Comparison of ENCODE assay signal across 7 cellular contexts in the genomic region with DNA sequence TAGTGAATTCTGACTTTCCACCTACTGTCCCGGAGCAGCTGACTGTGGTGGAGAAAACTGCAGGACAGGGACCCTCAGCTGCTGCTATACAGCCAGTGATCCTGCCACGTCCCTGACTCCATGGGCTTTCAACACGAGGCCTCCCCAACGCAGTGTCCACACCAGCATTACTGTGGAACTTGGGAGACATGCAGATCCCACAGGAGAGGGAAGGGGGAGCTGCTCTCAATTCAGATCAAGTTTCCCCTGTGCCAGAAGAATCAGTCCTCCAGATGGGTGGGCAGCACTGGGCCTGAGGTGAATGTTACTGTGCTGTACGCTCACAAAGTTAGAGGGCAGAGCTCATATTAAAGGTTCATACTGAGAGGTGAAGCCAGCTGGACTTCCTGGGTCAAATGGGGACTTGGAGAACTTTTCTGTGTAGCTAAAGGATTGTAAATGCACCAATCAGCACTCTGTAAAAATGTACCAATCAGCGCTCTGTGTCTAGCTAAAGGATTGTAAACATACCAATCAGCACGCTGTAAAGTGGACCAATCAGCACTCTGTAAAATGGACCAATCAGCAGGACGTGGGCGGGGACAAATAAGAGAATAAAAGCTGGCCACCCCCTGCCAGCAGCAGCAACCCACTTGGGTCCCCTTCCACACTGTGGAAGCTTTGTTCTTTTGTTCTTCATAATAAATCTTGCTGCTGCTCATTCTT. TPM values are rescaled to one million over a fixed set of nuclear protein-coding genes. Genes with fewer than 3 reads are reported as not detected.
A peak's percentile ranks its signal among the peaks of the same experiment; 100 is the strongest.
DNase-seq lines count a peak whose midpoint lies in the region; ATAC-seq, FAIRE-seq and TF ChIP-seq lines count a peak whose summit lies in the region.
"Not testable (repeated sequence)": the region's sequence is repeated elsewhere in the genome, so short reads cannot be mapped to it uniquely, and the experiment has no call there.

No MANE protein-coding gene starts in this region.

- H2AK5ac ChIP-seq in H1 (ENCODE audit: low read depth, low read length), result not testable (repeated sequence)

- WGBS in H1 (ENCODE audit: extremely low coverage in 1 of 2, insufficient coverage in 1 of 2, insufficient read length in 1 of 2, insufficient replicate concordance in 2 of 2, low coverage in 1 of 2, low lambda C conversion rate in 2 of 2, missing lambda C conversion rate in 1 of 2), 2 experiments, result 92% methylated on average over 9 of the region's 9 CpGs; no CpG with 5 or more reads in 1 of the 2 experiments

- not testable (repeated sequence) for ATAC-seq in memory B cell (ENCODE audit: low read depth); stimulated activated memory B cell treated with anti-CD40 and anti-IgM and Interleukin-4, amounts not matched to agents 10 μg/mL and 1 μg/mL and 100 μg/mL, for 72 hours

- not testable (repeated sequence) for DNase-seq in astrocyte of the spinal cord (ENCODE audit: low read depth, low spot score); H1 (ENCODE audit: low read depth in 1 of 2, low spot score in 2 of 2); memory B cell (ENCODE audit: low spot score in 2 of 2)

- H2BK20ac ChIP-seq in H1 (ENCODE audit: low read length), result not testable (repeated sequence)

- not testable (repeated sequence) for H2AFZ ChIP-seq in SU-DHL-6 (ENCODE audit: low read depth, low read length, severe bottlenecking); H1 (ENCODE audit: low read length)

- TF ChIP-seq RAD21 in H1 (IDR thresholded peaks at IDR 0.05 in 1 of 2, conservative IDR thresholded peaks at IDR 0.05 in 1 of 2; ENCODE audit: low read depth in 2 of 2, low read length in 2 of 2), result not testable (repeated sequence)

- H3K9ac ChIP-seq in SU-DHL-6 (ENCODE audit: low read length); H1 (replicated peaks in 1 of 4; ENCODE audit: extremely low read depth in 1 of 4, low read depth in 3 of 4, low read length in 3 of 4): not testable (repeated sequence)

- H3K18ac ChIP-seq in H1 (ENCODE audit: extremely low read depth, low read length), result not testable (repeated sequence)

- H3K27ac Mint-ChIP-seq in IgD-negative memory B cell, result peak overlapping the region in 1 of 3 donors; percentile 48
- H3K27ac Mint-ChIP-seq in memory B cell, result peak overlapping the region; percentile 82
- H3K27ac Mint-ChIP-seq in stimulated activated memory B cell treated with anti-CD40 and anti-IgM and Interleukin-4, amounts not matched to agents 10 μg/mL and 1 μg/mL and 100 μg/mL, for 72 hours, result peak overlapping the region; percentile 97

- H4K20me1 ChIP-seq in DOHH2 (ENCODE audit: control insufficient read depth, insufficient read depth, low read depth, low read length); SU-DHL-6 (ENCODE audit: low read depth, low read length); H1 (replicated peaks in 1 of 2; ENCODE audit: control insufficient read depth in 1 of 2, insufficient read depth in 2 of 2, low read length in 2 of 2): not testable (repeated sequence)

- H3K79me1 ChIP-seq in H1 (ENCODE audit: low read depth, low read length), result not testable (repeated sequence)

- H3K9me3 Mint-ChIP-seq in IgD-negative memory B cell; memory B cell; stimulated activated memory B cell treated with anti-CD40 and anti-IgM and Interleukin-4, amounts not matched to agents 10 μg/mL and 1 μg/mL and 100 μg/mL, for 72 hours: not testable (repeated sequence)

- H3K14ac ChIP-seq in H1 (ENCODE audit: insufficient read length), result not testable (repeated sequence)

- H3K4me1 ChIP-seq in DOHH2 (ENCODE audit: control insufficient read depth, low read length), result peaks cover 18% of the 10 kb centered on the region
- not testable (repeated sequence) for H3K4me1 ChIP-seq in H1 (replicated peaks in 1 of 4; ENCODE audit: control insufficient read depth in 3 of 4, insufficient read depth in 4 of 4, low read length in 3 of 4)

- H3K56ac ChIP-seq in H1 (replicated peaks; ENCODE audit: insufficient read length, low read depth, low read length), result not testable (repeated sequence)

- not testable (repeated sequence) for H3K4ac ChIP-seq in H1 (replicated peaks; ENCODE audit: insufficient read length, low read depth, low read length)

- not testable (repeated sequence) for TF ChIP-seq CTCF in DOHH2 (IDR thresholded peaks at IDR 0.05; ENCODE audit: low read depth, low read length, poor library complexity, severe bottlenecking); SU-DHL-6 (IDR thresholded peaks at IDR 0.05; ENCODE audit: insufficient read depth, low read length, poor library complexity, severe bottlenecking)
- TF ChIP-seq CTCF in astrocyte of the spinal cord (IDR thresholded peaks at IDR 0.05; ENCODE audit: low read depth, low read length) (peak; percentile 1), H1 (IDR thresholded peaks at IDR 0.05; ENCODE audit: control extremely low read depth in 1 of 3, insufficient read depth in 1 of 3, low read depth in 1 of 3, low read length in 3 of 3) (peak in 2 of 3 experiments; percentile 4 to 9; a peak in 2 of 4 replicates)

- H3K4me2 ChIP-seq in DOHH2 (ENCODE audit: low read length) (peak overlapping the region; percentile 30; the same call in 1 of the 2 replicates), SU-DHL-6 (ENCODE audit: low read depth, low read length, poor library complexity, severe bottlenecking) (peak overlapping the region; percentile 6)
- H3K4me2 ChIP-seq in H1 (ENCODE audit: insufficient read depth in 1 of 2, low read depth in 2 of 2, low read length in 2 of 2), result not testable (repeated sequence)

- H2BK12ac ChIP-seq in H1 (ENCODE audit: low read depth, low read length), result not testable (repeated sequence)

- not testable (repeated sequence) for H3K23me2 ChIP-seq in H1 (ENCODE audit: low read depth, low read length)

- H4K5ac ChIP-seq in H1 (ENCODE audit: insufficient read length, low read depth, low read length), result not testable (repeated sequence)

- CTCF ChIA-PET in H1 (lab: Charles Lee; ENCODE audit: partially characterized antibody), result interaction anchor here (0.7 to 9.6 kb wide), 7 partner anchors 10 to 523 kb away, joined by 3 to 70 read pairs (median 5); no protein-coding TSS in a partner anchor

- H3K4me1 Mint-ChIP-seq in IgD-negative memory B cell (peaks cover 27 to 31% (median 28%) of the 10 kb centered on the region in 3 donors), memory B cell (peaks cover 25% of the 10 kb centered on the region)
- peaks cover 26% of the 10 kb centered on the region for H3K4me1 Mint-ChIP-seq in stimulated activated memory B cell treated with anti-CD40 and anti-IgM and Interleukin-4, amounts not matched to agents 10 μg/mL and 1 μg/mL and 100 μg/mL, for 72 hours

- not testable (repeated sequence) for H3K27me3 Mint-ChIP-seq in IgD-negative memory B cell; memory B cell; stimulated activated memory B cell treated with anti-CD40 and anti-IgM and Interleukin-4, amounts not matched to agents 10 μg/mL and 1 μg/mL and 100 μg/mL, for 72 hours

- not testable (repeated sequence) for H3K9me3 ChIP-seq in DOHH2 (ENCODE audit: control insufficient read depth, insufficient read depth, low read length); SU-DHL-6 (ENCODE audit: insufficient read depth, low read length); H1 (ENCODE audit: insufficient read depth in 2 of 2, low read depth in 1 of 2, low read length in 1 of 2)

- TF ChIP-seq POLR2A in H1 (IDR thresholded peaks at IDR 0.05; ENCODE audit: control extremely low read depth in 1 of 2, low read depth in 2 of 2, low read length in 2 of 2), result not testable (repeated sequence)

- H3K79me2 ChIP-seq in DOHH2 (ENCODE audit: control insufficient read depth, low read length); SU-DHL-6 (ENCODE audit: insufficient read depth, low read length); H1 (ENCODE audit: control insufficient read depth in 1 of 2, insufficient read depth in 2 of 2, low read length in 2 of 2): not testable (repeated sequence)

- not testable (repeated sequence) for TF ChIP-seq EP300 in H1 (IDR thresholded peaks at IDR 0.05; ENCODE audit: borderline replicate concordance in 1 of 2, low read depth in 2 of 2, low read length in 2 of 2)

- not testable (repeated sequence) for H3K9me2 ChIP-seq in DOHH2 (replicated peaks; ENCODE audit: control insufficient read depth, low read length); SU-DHL-6 (replicated peaks; ENCODE audit: insufficient read depth, low read length)

- not testable (repeated sequence) for H3K36me3 Mint-ChIP-seq in IgD-negative memory B cell; memory B cell; stimulated activated memory B cell treated with anti-CD40 and anti-IgM and Interleukin-4, amounts not matched to agents 10 μg/mL and 1 μg/mL and 100 μg/mL, for 72 hours

- not testable (repeated sequence) for FAIRE-seq in H1 (lab: Jason Lieb, UNC)

- H2BK15ac ChIP-seq in H1 (ENCODE audit: low read length), result not testable (repeated sequence)

- H2BK5ac ChIP-seq in H1 (ENCODE audit: low read depth, low read length), result not testable (repeated sequence)

- not testable (repeated sequence) for H3K23ac ChIP-seq in H1 (ENCODE audit: insufficient read length)

- POLR2A ChIA-PET in H1 (lab: Charles Lee; ENCODE audit: partially characterized antibody), result interaction anchor here (0.7 to 1.1 kb wide), 3 partner anchors 12 to 80 kb away, joined by 3 to 4 read pairs (median 4); no protein-coding TSS in a partner anchor

- in situ Hi-C loops in astrocyte of the spinal cord (cut with HindIII; ENCODE audit: low sequenced_read_pairs), result not testable (repeated sequence)

- H3K27ac ChIP-seq in DOHH2 (ENCODE audit: low read depth, low read length); SU-DHL-6 (ENCODE audit: low read depth, low read length); H1 (ENCODE audit: low read depth, low read length): not testable (repeated sequence)

- not testable (repeated sequence) for H3K4me3 ChIP-seq in DOHH2 (ENCODE audit: low read length); SU-DHL-6 (ENCODE audit: insufficient read depth, low read length, poor library complexity, severe bottlenecking); astrocyte of the spinal cord (ENCODE audit: low read depth, low read length); H1 (ENCODE audit: extremely low read depth in 1 of 4, insufficient read depth in 2 of 4, low read depth in 3 of 4, low read length in 4 of 4)

- not testable (repeated sequence) for H3K27me3 ChIP-seq in DOHH2 (ENCODE audit: control insufficient read depth, low read length); SU-DHL-6 (ENCODE audit: low read length); H1 (replicated peaks in 1 of 4; ENCODE audit: control insufficient read depth in 3 of 4, extremely low read depth in 1 of 4, insufficient read depth in 3 of 4, low read length in 3 of 4)

- not testable (repeated sequence) for H2BK120ac ChIP-seq in H1 (replicated peaks; ENCODE audit: low read depth, low read length)

- peak overlapping the region in 3 of 4 donors; percentile 60 to 85 (median 85) for H3K4me3 Mint-ChIP-seq in IgD-negative memory B cell
- H3K4me3 Mint-ChIP-seq in memory B cell, result not testable (repeated sequence)
- peak overlapping the region; percentile 74 for H3K4me3 Mint-ChIP-seq in stimulated activated memory B cell treated with anti-CD40 and anti-IgM and Interleukin-4, amounts not matched to agents 10 μg/mL and 1 μg/mL and 100 μg/mL, for 72 hours

- H4K91ac ChIP-seq in H1 (replicated peaks; ENCODE audit: insufficient read length, low read length), result not testable (repeated sequence)

- not testable (repeated sequence) for H3F3A ChIP-seq in DOHH2 (ENCODE audit: control insufficient read depth, insufficient read depth); SU-DHL-6 (ENCODE audit: insufficient read depth)

- H4K8ac ChIP-seq in H1 (ENCODE audit: extremely low read depth, insufficient read depth, low read length), result not testable (repeated sequence)

- H3K36me3 ChIP-seq in DOHH2 (ENCODE audit: control insufficient read depth, low read length); SU-DHL-6 (ENCODE audit: low read length); H1 (ENCODE audit: control insufficient read depth in 2 of 4, insufficient read depth in 4 of 4, low read length in 3 of 4): not testable (repeated sequence)

RNA-seq across cellular contexts. Expression of a gene that starts 26.6 kb away (rescaled TPM):
- polyA plus RNA-seq in IgD-negative memory B cell, result 5.2 TPM
- 7.7 and 8.2 TPM in 2 replicates for total RNA-seq in H1 (2021; fragmentation: NEBNext Ultra II Directional; extraction: Animal tissue kit (Norgen Biotek cat#: 25700))
- polyA plus RNA-seq in H1 (2011; rRNA removed), result 12.7 and 14.2 TPM in 2 replicates
- polyA plus RNA-seq in H1 (2011; cell fraction: cytosol; rRNA removed), result 12.0 TPM
- 29.1 TPM for polyA plus RNA-seq in H1 (2011; cell fraction: nucleus; rRNA removed)
- 4.8 to 9.1 TPM (median 8.1 TPM) in 4 replicates for polyA plus RNA-seq in H1 (2012, experiment 1 of 2)
- polyA plus RNA-seq in H1 (2012, experiment 2 of 2), result 4.8 TPM
- 5.5 TPM for polyA plus RNA-seq in H1 (2013, experiment 1 of 2)
- polyA plus RNA-seq in H1 (2013, experiment 2 of 2), result 5.1 TPM
- polyA minus RNA-seq in H1 (2011; rRNA and poly(A)+ RNA removed), result 19.9 and 35.7 TPM in 2 replicates
- 10.9 TPM for polyA minus RNA-seq in H1 (2011; cell fraction: cytosol; rRNA and poly(A)+ RNA removed)
- 28.6 TPM for polyA minus RNA-seq in H1 (2011; cell fraction: nucleus; rRNA and poly(A)+ RNA removed)

RNA-seq across cellular contexts. Expression of a gene that starts 26.9 kb away (rescaled TPM):
- polyA plus RNA-seq in IgD-negative memory B cell (85.4 TPM), H1 (2011; rRNA removed) (31.1 and 42.2 TPM in 2 replicates)
- total RNA-seq in H1 (2021; fragmentation: NEBNext Ultra II Directional; extraction: Animal tissue kit (Norgen Biotek cat#: 25700)), result 49.0 and 51.8 TPM in 2 replicates
- 40.1 TPM for polyA plus RNA-seq in H1 (2011; cell fraction: cytosol; rRNA removed)
- 131 TPM for polyA plus RNA-seq in H1 (2011; cell fraction: nucleus; rRNA removed)
- 34.3 to 44.6 TPM (median 42.2 TPM) in 4 replicates for polyA plus RNA-seq in H1 (2012, experiment 1 of 2)
- polyA plus RNA-seq in H1 (2012, experiment 2 of 2), result 10.6 TPM
- polyA plus RNA-seq in H1 (2013, experiment 1 of 2), result 23.4 TPM
- polyA plus RNA-seq in H1 (2013, experiment 2 of 2), result 22.8 TPM
- 125 TPM in 2 replicates for polyA minus RNA-seq in H1 (2011; rRNA and poly(A)+ RNA removed)
- 54.8 TPM for polyA minus RNA-seq in H1 (2011; cell fraction: cytosol; rRNA and poly(A)+ RNA removed)
- polyA minus RNA-seq in H1 (2011; cell fraction: nucleus; rRNA and poly(A)+ RNA removed), result 104 TPM

RNA-seq across cellular contexts. Expression of a gene that starts 49.9 kb away (rescaled TPM):
- 248 TPM for polyA plus RNA-seq in IgD-negative memory B cell
- 368 and 385 TPM in 2 replicates for total RNA-seq in H1 (2021; fragmentation: NEBNext Ultra II Directional; extraction: Animal tissue kit (Norgen Biotek cat#: 25700))
- polyA plus RNA-seq in H1 (2011; rRNA removed), result 168 and 169 TPM in 2 replicates
- 220 TPM for polyA plus RNA-seq in H1 (2011; cell fraction: cytosol; rRNA removed)
- polyA plus RNA-seq in H1 (2011; cell fraction: nucleus; rRNA removed), result 87.8 TPM
- polyA plus RNA-seq in H1 (2012, experiment 1 of 2), result 221 to 393 TPM (median 248 TPM) in 4 replicates
- polyA plus RNA-seq in H1 (2012, experiment 2 of 2), result 32.4 TPM
- 216 TPM for polyA plus RNA-seq in H1 (2013, experiment 1 of 2)
- polyA plus RNA-seq in H1 (2013, experiment 2 of 2), result 215 TPM
- polyA minus RNA-seq in H1 (2011; rRNA and poly(A)+ RNA removed), result 172 and 297 TPM in 2 replicates
- polyA minus RNA-seq in H1 (2011; cell fraction: cytosol; rRNA and poly(A)+ RNA removed), result 300 TPM
- polyA minus RNA-seq in H1 (2011; cell fraction: nucleus; rRNA and poly(A)+ RNA removed), result 219 TPM
